In genomic region chrX:149283853-149284252, GRCh38 we compare ENCODE assay signal across 17 cellular contexts.
DNase-seq lines count a peak whose midpoint lies in the region; ATAC-seq, FAIRE-seq and TF ChIP-seq lines count a peak whose summit lies in the region.
"Had no signal": no experiment of that assay in that cellular context is flagged by ENCODE, and none has a peak within 500 bp of the region (broad histone marks: within the 10 kb centered on the region; RNA-seq: fewer than 3 reads in every experiment).

No MANE protein-coding gene starts in this region.

- H2BK20ac ChIP-seq in H1 (ENCODE audit: low read length), result no peak overlapping the region

- TF ChIP-seq EP300 in H1 (IDR thresholded peaks at IDR 0.05; ENCODE audit: borderline replicate concordance in 1 of 2, low read depth in 2 of 2, low read length in 2 of 2), result no peak

- POLR2A ChIA-PET in activated CD8-positive, alpha-beta T cell treated with anti-CD3 and anti-CD28 coated beads for 36 hours (lab: Charles Lee), result no interaction called here
- POLR2A ChIA-PET in activated CD8-positive, alpha-beta T cell treated with anti-CD3 and anti-CD28 coated beads, Interleukin-2, amount 10 ng/mL, durations not matched to agents 7 days and 5 days (lab: Charles Lee), result no interaction called here
- POLR2A ChIA-PET in H1 (lab: Charles Lee; ENCODE audit: partially characterized antibody), result no interaction called here

- no peak overlapping the region for H3K4ac ChIP-seq in H1 (replicated peaks; ENCODE audit: insufficient read length, low read depth, low read length)

- no peaks in the 10 kb centered on the region for H3K79me1 ChIP-seq in H1 (ENCODE audit: low read depth, low read length)

- no peak overlapping the region for H2AK5ac ChIP-seq in H1 (ENCODE audit: low read depth, low read length)

- no peak overlapping the region for H2BK12ac ChIP-seq in H1 (ENCODE audit: low read depth, low read length)

- H3K9me3 Mint-ChIP-seq in activated CD8-positive, alpha-beta T cell treated with anti-CD3 and anti-CD28 coated beads for 36 hours, result no peaks in the 10 kb centered on the region
- no peaks in the 10 kb centered on the region for H3K9me3 Mint-ChIP-seq in activated CD8-positive, alpha-beta T cell treated with anti-CD3 and anti-CD28 coated beads, Interleukin-2, amount 10 ng/mL, durations not matched to agents 7 days and 5 days (ENCODE audit: insufficient read depth)
- no peaks in the 10 kb centered on the region for H3K9me3 Mint-ChIP-seq in stimulated activated naive CD8-positive, alpha-beta T cell treated with anti-CD3 and anti-CD28 coated beads, Interleukin-15, Interleukin-2, amounts not matched to agents 100 ng/mL and 50 ng/mL, for 24 hours
- H3K9me3 Mint-ChIP-seq: CD8-positive, alpha-beta memory T cell had no signal

- TF ChIP-seq POLR2A in H1 (IDR thresholded peaks at IDR 0.05; ENCODE audit: control extremely low read depth in 1 of 2, low read depth in 2 of 2, low read length in 2 of 2), result no peak

- ATAC-seq in activated CD8-positive, alpha-beta T cell treated with anti-CD3 and anti-CD28 coated beads for 36 hours, result no peak
- ATAC-seq in activated CD8-positive, alpha-beta T cell treated with anti-CD3 and anti-CD28 coated beads, Interleukin-2, amount 10 ng/mL, durations not matched to agents 7 days and 5 days, result no peak
- no peak for ATAC-seq in stimulated activated naive CD8-positive, alpha-beta T cell treated with anti-CD3 and anti-CD28 coated beads, Interleukin-15, Interleukin-2, amounts not matched to agents 100 U/mL and 50 U/mL, for 24 hours
- ATAC-seq in HG03045 (IDR thresholded peaks at IDR 0.05; ENCODE audit: unreplicated experiment), result no peak
- ATAC-seq: HCT116 had no signal

- no peaks in the 10 kb centered on the region for H3K23me2 ChIP-seq in H1 (ENCODE audit: low read depth, low read length)

- H4K91ac ChIP-seq in H1 (replicated peaks; ENCODE audit: insufficient read length, low read length), result no peak overlapping the region

- CTCF ChIA-PET in activated CD8-positive, alpha-beta T cell treated with anti-CD3 and anti-CD28 coated beads for 36 hours (lab: Charles Lee), result interaction anchor here (2.2 kb wide), 1 partner anchor 187 kb away, joined by 6 read pairs; no protein-coding TSS in a partner anchor
- CTCF ChIA-PET in activated CD8-positive, alpha-beta T cell treated with anti-CD3 and anti-CD28 coated beads, Interleukin-2, amount 10 ng/mL, durations not matched to agents 7 days and 5 days (lab: Charles Lee), result interaction anchor here (0.9 kb wide), 1 partner anchor 187 kb away, joined by 3 read pairs; no protein-coding TSS in a partner anchor
- CTCF ChIA-PET in H1 (lab: Charles Lee; ENCODE audit: partially characterized antibody), result interaction anchor here (1.1 to 1.5 kb wide), 3 partner anchors 9 to 428 kb away, joined by 3 read pairs; no protein-coding TSS in a partner anchor

- no peaks in the 10 kb centered on the region for H3K36me3 ChIP-seq in H1 (ENCODE audit: control insufficient read depth in 2 of 4, insufficient read depth in 4 of 4, low read length in 3 of 4)
- H3K36me3 ChIP-seq: BLaER1 had no signal

- no peaks in the 10 kb centered on the region for H3K4me1 ChIP-seq in H1 (replicated peaks in 1 of 4; ENCODE audit: control insufficient read depth in 3 of 4, insufficient read depth in 4 of 4, low read length in 3 of 4)
- H3K4me1 ChIP-seq: Caco-2 had no signal

- H4K20me1 ChIP-seq in H1 (replicated peaks in 1 of 2; ENCODE audit: control insufficient read depth in 1 of 2, insufficient read depth in 2 of 2, low read length in 2 of 2), result no peaks in the 10 kb centered on the region
- H4K20me1 ChIP-seq: BLaER1 had no signal

- no peak overlapping the region for H3K18ac ChIP-seq in H1 (ENCODE audit: extremely low read depth, low read length)

- H3K27me3 Mint-ChIP-seq in activated CD8-positive, alpha-beta T cell treated with anti-CD3 and anti-CD28 coated beads for 36 hours, result peaks cover 1% of the 10 kb centered on the region
- peaks cover 3% of the 10 kb centered on the region for H3K27me3 Mint-ChIP-seq in activated CD8-positive, alpha-beta T cell treated with anti-CD3 and anti-CD28 coated beads, Interleukin-2, amount 10 ng/mL, durations not matched to agents 7 days and 5 days (ENCODE audit: low read depth)
- H3K27me3 Mint-ChIP-seq in stimulated activated naive CD8-positive, alpha-beta T cell treated with anti-CD3 and anti-CD28 coated beads, Interleukin-15, Interleukin-2, amounts not matched to agents 100 ng/mL and 50 ng/mL, for 24 hours, result no peaks in the 10 kb centered on the region

- H2BK120ac ChIP-seq in H1 (replicated peaks; ENCODE audit: low read depth, low read length), result no peak overlapping the region

- no peak overlapping the region for H3K4me3 ChIP-seq in H1 (ENCODE audit: extremely low read depth in 1 of 4, insufficient read depth in 2 of 4, low read depth in 3 of 4, low read length in 4 of 4)
- H3K4me3 ChIP-seq: BLaER1 had no signal

- H3K79me2 ChIP-seq in H1 (ENCODE audit: control insufficient read depth in 1 of 2, insufficient read depth in 2 of 2, low read length in 2 of 2), result no peaks in the 10 kb centered on the region

- no peak overlapping the region for H3K9ac ChIP-seq in H1 (replicated peaks in 1 of 4; ENCODE audit: extremely low read depth in 1 of 4, low read depth in 3 of 4, low read length in 3 of 4)
- H3K9ac ChIP-seq: BLaER1 had no signal

- peak overlapping the region; percentile 72 for H3K27ac Mint-ChIP-seq in activated CD8-positive, alpha-beta T cell treated with anti-CD3 and anti-CD28 coated beads for 36 hours
- H3K27ac Mint-ChIP-seq in activated CD8-positive, alpha-beta T cell treated with anti-CD3 and anti-CD28 coated beads, Interleukin-2, amount 10 ng/mL, durations not matched to agents 7 days and 5 days, result no peak overlapping the region
- H3K27ac Mint-ChIP-seq in stimulated activated naive CD8-positive, alpha-beta T cell treated with anti-CD3 and anti-CD28 coated beads, Interleukin-15, Interleukin-2, amounts not matched to agents 100 ng/mL and 50 ng/mL, for 24 hours, result peak overlapping the region; percentile 91
- H3K27ac Mint-ChIP-seq: CD8-positive, alpha-beta memory T cell had no signal

- no peak overlapping the region for H3K4me2 ChIP-seq in H1 (ENCODE audit: insufficient read depth in 1 of 2, low read depth in 2 of 2, low read length in 2 of 2)
- H3K4me2 ChIP-seq: BLaER1 had no signal

- no peaks in the 10 kb centered on the region for H3K9me3 ChIP-seq in H1 (ENCODE audit: insufficient read depth in 2 of 2, low read depth in 1 of 2, low read length in 1 of 2)
- H3K9me3 ChIP-seq: BLaER1, Caco-2 had no signal

- no peak overlapping the region for H2BK15ac ChIP-seq in H1 (ENCODE audit: low read length)

- H3K36me3 Mint-ChIP-seq in activated CD8-positive, alpha-beta T cell treated with anti-CD3 and anti-CD28 coated beads for 36 hours (ENCODE audit: low read depth), result no peaks in the 10 kb centered on the region
- H3K36me3 Mint-ChIP-seq in activated CD8-positive, alpha-beta T cell treated with anti-CD3 and anti-CD28 coated beads, Interleukin-2, amount 10 ng/mL, durations not matched to agents 7 days and 5 days (ENCODE audit: low read depth), result no peaks in the 10 kb centered on the region
- no peaks in the 10 kb centered on the region for H3K36me3 Mint-ChIP-seq in stimulated activated naive CD8-positive, alpha-beta T cell treated with anti-CD3 and anti-CD28 coated beads, Interleukin-15, Interleukin-2, amounts not matched to agents 100 ng/mL and 50 ng/mL, for 24 hours (ENCODE audit: low read depth)
- H3K36me3 Mint-ChIP-seq: CD8-positive, alpha-beta memory T cell had no signal

- no peak overlapping the region for H2BK5ac ChIP-seq in H1 (ENCODE audit: low read depth, low read length)

- no peaks in the 10 kb centered on the region for H3K27me3 ChIP-seq in H1 (replicated peaks in 1 of 4; ENCODE audit: control insufficient read depth in 3 of 4, extremely low read depth in 1 of 4, insufficient read depth in 3 of 4, low read length in 3 of 4)
- H3K27me3 ChIP-seq: BLaER1 had no signal

- no peak overlapping the region for H3K4me3 Mint-ChIP-seq in activated CD8-positive, alpha-beta T cell treated with anti-CD3 and anti-CD28 coated beads for 36 hours
- H3K4me3 Mint-ChIP-seq in activated CD8-positive, alpha-beta T cell treated with anti-CD3 and anti-CD28 coated beads, Interleukin-2, amount 10 ng/mL, durations not matched to agents 7 days and 5 days, result no peak overlapping the region
- H3K4me3 Mint-ChIP-seq in stimulated activated naive CD8-positive, alpha-beta T cell treated with anti-CD3 and anti-CD28 coated beads, Interleukin-15, Interleukin-2, amounts not matched to agents 100 ng/mL and 50 ng/mL, for 24 hours, result no peak overlapping the region
- H3K4me3 Mint-ChIP-seq: CD8-positive, alpha-beta memory T cell had no signal

- no peak for FAIRE-seq in H1 (lab: Jason Lieb, UNC)
- FAIRE-seq: GM12892 had no signal

- no peak overlapping the region for H3K27ac ChIP-seq in H1 (ENCODE audit: low read depth, low read length)
- H3K27ac ChIP-seq: 22Rv1, BLaER1 had no signal

- no peak overlapping the region for H2AFZ ChIP-seq in H1 (ENCODE audit: low read length)

- H3K56ac ChIP-seq in H1 (replicated peaks; ENCODE audit: insufficient read length, low read depth, low read length), result no peak overlapping the region

- DNase-seq in activated CD8-positive, alpha-beta T cell treated with anti-CD3 and anti-CD28 coated beads for 36 hours, result no peak
- no peak for DNase-seq in activated CD8-positive, alpha-beta T cell treated with anti-CD3 and anti-CD28 coated beads, Interleukin-2, amount 10 ng/mL, durations not matched to agents 7 days and 5 days
- DNase-seq in stimulated activated naive CD8-positive, alpha-beta T cell treated with anti-CD3 and anti-CD28 coated beads, Interleukin-15, Interleukin-2, amounts not matched to agents 100 U/mL and 50 U/mL, for 24 hours, result no peak
- no peak for DNase-seq in H1 (ENCODE audit: low read depth in 1 of 2, low spot score in 2 of 2)
- no peak for DNase-seq in midbrain (lab: John Stamatoyannopoulos, UW)
- DNase-seq in NCI-H446 (lab: John Stamatoyannopoulos, UW), result no peak
- DNase-seq: AML-193; Caco-2; CD8-positive, alpha-beta memory T cell; DND-41; GDM1 had no signal

- intact Hi-C loops in activated CD8-positive, alpha-beta T cell treated with anti-CD3 and anti-CD28 coated beads for 36 hours (cut with micrococcal nuclease), result loop anchor here (10.0 kb wide), 1 partner anchor 1239 kb away; no protein-coding TSS in a partner anchor

- TF ChIP-seq CTCF in activated CD8-positive, alpha-beta T cell treated with anti-CD3 and anti-CD28 coated beads for 36 hours (IDR thresholded peaks at IDR 0.05), result no peak
- no peak for TF ChIP-seq CTCF in H1 (IDR thresholded peaks at IDR 0.05; ENCODE audit: control extremely low read depth in 1 of 3, insufficient read depth in 1 of 3, low read depth in 1 of 3, low read length in 3 of 3)

- peaks cover 18% of the 10 kb centered on the region for H3K4me1 Mint-ChIP-seq in activated CD8-positive, alpha-beta T cell treated with anti-CD3 and anti-CD28 coated beads for 36 hours (ENCODE audit: low read depth)
- no peaks in the 10 kb centered on the region for H3K4me1 Mint-ChIP-seq in activated CD8-positive, alpha-beta T cell treated with anti-CD3 and anti-CD28 coated beads, Interleukin-2, amount 10 ng/mL, durations not matched to agents 7 days and 5 days (ENCODE audit: low read depth)
- peaks cover 31% of the 10 kb centered on the region for H3K4me1 Mint-ChIP-seq in stimulated activated naive CD8-positive, alpha-beta T cell treated with anti-CD3 and anti-CD28 coated beads, Interleukin-15, Interleukin-2, amounts not matched to agents 100 ng/mL and 50 ng/mL, for 24 hours (ENCODE audit: low read depth)
- H3K4me1 Mint-ChIP-seq: CD8-positive, alpha-beta memory T cell had no signal

- TF ChIP-seq RAD21 in H1 (IDR thresholded peaks at IDR 0.05 in 1 of 2, conservative IDR thresholded peaks at IDR 0.05 in 1 of 2; ENCODE audit: low read depth in 2 of 2, low read length in 2 of 2), result no peak

- no peak overlapping the region for H4K8ac ChIP-seq in H1 (ENCODE audit: extremely low read depth, insufficient read depth, low read length)

- no peak overlapping the region for H4K5ac ChIP-seq in H1 (ENCODE audit: insufficient read length, low read depth, low read length)

- H3K14ac ChIP-seq in H1 (ENCODE audit: insufficient read length), result no peak overlapping the region

- H3K23ac ChIP-seq in H1 (ENCODE audit: insufficient read length), result no peak overlapping the region
